In genomic region chr3:189169728-189170127, GRCh38 we compare ENCODE assay signal across 20 cellular contexts. TPM values are rescaled to one million over a fixed set of nuclear protein-coding genes. Genes with fewer than 3 reads are reported as not detected.
DNase-seq lines count a peak whose midpoint lies in the region; ATAC-seq and TF ChIP-seq lines count a peak whose summit lies in the region.
"Had no signal": no experiment of that assay in that cellular context is flagged by ENCODE, and none has a peak within 500 bp of the region (broad histone marks: within the 10 kb centered on the region; RNA-seq: fewer than 3 reads in every experiment).

No MANE protein-coding gene starts in this region.

- no peak overlapping the region for H3K9ac ChIP-seq in SK-N-SH

- CTCF ChIA-PET in SK-N-SH (lab: Yijun Ruan, JAX), result interaction anchor here (0.6 to 1.2 kb wide), 4 partner anchors 9 to 547 kb away, joined by 3 to 5 read pairs (median 4); no protein-coding TSS in a partner anchor

- peaks cover 18% of the 10 kb centered on the region for H3K4me1 Mint-ChIP-seq in GM23338
- peaks cover 9% of the 10 kb centered on the region for H3K4me1 Mint-ChIP-seq in activated T-cell treated with anti-CD3 and anti-CD28 coated beads, Interleukin-2, amount 50 U/mL, for 4 hours (ENCODE audit: low read depth)
- H3K4me1 Mint-ChIP-seq: naive B cell had no signal

- H3F3A ChIP-seq in GM23338 (replicated peaks; ENCODE audit: low read depth) (no peaks in the 10 kb centered on the region), SK-N-SH (replicated peaks; ENCODE audit: insufficient read depth) (peaks cover 7% of the 10 kb centered on the region)

- H3K36me3 Mint-ChIP-seq in GM23338 (ENCODE audit: low read depth), result no peaks in the 10 kb centered on the region
- no peaks in the 10 kb centered on the region for H3K36me3 Mint-ChIP-seq in activated T-cell treated with anti-CD3 and anti-CD28 coated beads, Interleukin-2, amount 50 U/mL, for 4 hours (ENCODE audit: insufficient read depth)
- H3K36me3 Mint-ChIP-seq: activated CD8-positive, alpha-beta memory T cell treated with anti-CD3 and anti-CD28 coated beads, Interleukin-2, amount 10 ng/mL, durations not matched to agents 7 days and 5 days; naive B cell had no signal

- no peaks in the 10 kb centered on the region for H3K9me3 Mint-ChIP-seq in GM23338
- no peaks in the 10 kb centered on the region for H3K9me3 Mint-ChIP-seq in activated T-cell treated with anti-CD3 and anti-CD28 coated beads, Interleukin-2, amount 50 U/mL, for 4 hours
- H3K9me3 Mint-ChIP-seq: CD8-positive, alpha-beta memory T cell; naive B cell had no signal

- no peaks in the 10 kb centered on the region for H3K79me2 ChIP-seq in GM23338 (replicated peaks; ENCODE audit: insufficient read depth)
- no peaks in the 10 kb centered on the region for H3K79me2 ChIP-seq in SK-N-SH (ENCODE audit: insufficient read depth)

- H3K4me3 ChIP-seq in BE2C (ENCODE audit: low read depth, low read length), result no peak overlapping the region
- H3K4me3 ChIP-seq in GM23338, result no peak overlapping the region
- no peak overlapping the region for H3K4me3 ChIP-seq in SK-N-SH (ENCODE audit: low read depth in 2 of 2, low read length in 1 of 2)
- H3K4me3 ChIP-seq in iPS DF 6.9 (ENCODE audit: low read length), result no peak overlapping the region
- H3K4me3 ChIP-seq: lower lobe of right lung, SJCRH30 had no signal

- no peak for TF ChIP-seq EP300 in SK-N-SH (IDR thresholded peaks at IDR 0.05; ENCODE audit: borderline replicate concordance in 1 of 2, low read depth in 1 of 2, low read length in 1 of 2)

- DNase-seq in BE2C (no peak), GM23338 (ENCODE audit: low spot score) (peak; percentile 65), SK-N-SH (peak; percentile 8), iPS DF 6.9 (ENCODE audit: low read depth, low spot score) (peak; percentile 13), cerebellum (ENCODE audit: low spot score) (no peak), epidermal melanocyte (ENCODE audit: insufficient read length, low spot score) (no peak), kidney tubule cell (ENCODE audit: low spot score) (no peak)
- DNase-seq in activated T-cell treated with anti-CD3 and anti-CD28 coated beads, Interleukin-2, amount 50 U/mL, for 4 hours, result no peak
- DNase-seq: activated CD4-positive, alpha-beta T cell treated with anti-CD3 and anti-CD28 coated beads for 1 hour; activated CD8-positive, alpha-beta memory T cell treated with anti-CD3 and anti-CD28 coated beads, Interleukin-2, amount 10 ng/mL, durations not matched to agents 7 days and 5 days; activated effector memory CD4-positive, alpha-beta T cell treated with anti-CD3 and anti-CD28 coated beads, Interleukin-2, amount 50 U/mL, for 16 hours; CD8-positive, alpha-beta memory T cell; foreskin melanocyte; Kasumi-1; lower lobe of right lung; naive B cell; OCI-M1; posterior cingulate gyrus; SJCRH30; T-helper 9 cell had no signal

- no peaks in the 10 kb centered on the region for H3K9me2 ChIP-seq in GM23338 (ENCODE audit: insufficient read depth)
- H3K9me2 ChIP-seq in SK-N-SH, result no peaks in the 10 kb centered on the region

- H3K4me1 ChIP-seq in BE2C (no peaks in the 10 kb centered on the region), GM23338 (ENCODE audit: insufficient read depth) (no peaks in the 10 kb centered on the region), SK-N-SH (ENCODE audit: control insufficient read depth in 1 of 2, insufficient read depth in 2 of 2, low read depth in 1 of 2, low read length in 1 of 2) (no peaks in the 10 kb centered on the region), iPS DF 6.9 (ENCODE audit: control insufficient read depth, insufficient read depth, low read length) (no peaks in the 10 kb centered on the region)
- H3K4me1 ChIP-seq: lower lobe of right lung, SJCRH30 had no signal

- H3K27me3 ChIP-seq in BE2C, result no peaks in the 10 kb centered on the region
- no peaks in the 10 kb centered on the region for H3K27me3 ChIP-seq in GM23338 (ENCODE audit: insufficient read depth)
- H3K27me3 ChIP-seq in SK-N-SH (ENCODE audit: insufficient read depth), result no peaks in the 10 kb centered on the region
- no peaks in the 10 kb centered on the region for H3K27me3 ChIP-seq in iPS DF 6.9 (ENCODE audit: control insufficient read depth, insufficient read depth, low read length)
- H3K27me3 ChIP-seq: SJCRH30 had no signal

- H3K36me3 ChIP-seq in BE2C (no peaks in the 10 kb centered on the region), GM23338 (ENCODE audit: insufficient read depth) (no peaks in the 10 kb centered on the region), SK-N-SH (replicated peaks in 1 of 2; ENCODE audit: control insufficient read depth in 1 of 2, insufficient read depth in 2 of 2, low read length in 1 of 2) (no peaks in the 10 kb centered on the region), iPS DF 6.9 (ENCODE audit: control insufficient read depth, insufficient read depth, low read length) (no peaks in the 10 kb centered on the region)
- H3K36me3 ChIP-seq: lower lobe of right lung, SJCRH30 had no signal

- peak; percentile 92 for ATAC-seq in GM23338
- no peak for ATAC-seq in activated T-cell treated with anti-CD3 and anti-CD28 coated beads, Interleukin-2, amount 50 U/mL, for 4 hours
- ATAC-seq: activated CD8-positive, alpha-beta memory T cell treated with anti-CD3 and anti-CD28 coated beads, Interleukin-2, amount 10 ng/mL, durations not matched to agents 7 days and 5 days; lower lobe of right lung had no signal

- H3K9me3 ChIP-seq in BE2C (no peaks in the 10 kb centered on the region), SK-N-SH (no peaks in the 10 kb centered on the region), iPS DF 6.9 (ENCODE audit: control insufficient read depth, insufficient read depth, low read length) (no peaks in the 10 kb centered on the region)
- H3K9me3 ChIP-seq: lower lobe of right lung, SJCRH30 had no signal

- no peak overlapping the region for H3K27ac Mint-ChIP-seq in GM23338
- H3K27ac Mint-ChIP-seq: activated CD8-positive, alpha-beta memory T cell treated with anti-CD3 and anti-CD28 coated beads, Interleukin-2, amount 10 ng/mL, durations not matched to agents 7 days and 5 days; CD8-positive, alpha-beta memory T cell; naive B cell had no signal

- H3K4me2 ChIP-seq in GM23338 (no peak overlapping the region), SK-N-SH (no peak overlapping the region)

- no peak for TF ChIP-seq RAD21 in SK-N-SH (IDR thresholded peaks at IDR 0.05; ENCODE audit: low read length)

- H2AFZ ChIP-seq in GM23338 (no peak overlapping the region), SK-N-SH (ENCODE audit: low read depth) (no peak overlapping the region)

- H3K27me3 Mint-ChIP-seq in GM23338 (ENCODE audit: insufficient read depth, low read depth, poor library complexity), result no peaks in the 10 kb centered on the region
- no peaks in the 10 kb centered on the region for H3K27me3 Mint-ChIP-seq in activated T-cell treated with anti-CD3 and anti-CD28 coated beads, Interleukin-2, amount 50 U/mL, for 4 hours (ENCODE audit: low read depth)
- H3K27me3 Mint-ChIP-seq: activated CD8-positive, alpha-beta memory T cell treated with anti-CD3 and anti-CD28 coated beads, Interleukin-2, amount 10 ng/mL, durations not matched to agents 7 days and 5 days; CD8-positive, alpha-beta memory T cell had no signal

- H4K20me1 ChIP-seq in GM23338 (replicated peaks; ENCODE audit: insufficient read depth) (no peaks in the 10 kb centered on the region), SK-N-SH (ENCODE audit: insufficient read depth) (no peaks in the 10 kb centered on the region)

- WGBS in SK-N-SH (ENCODE audit: low lambda C conversion rate), result 35% methylated on average over 4 of the region's 6 CpGs
- WGBS in iPS DF 6.9 (ENCODE audit: insufficient coverage, insufficient read length), result no CpG with 5 or more reads among the region's 6 CpGs

- POLR2A ChIA-PET in SK-N-SH (lab: Yijun Ruan, JAX), result no interaction called here

- TF ChIP-seq CTCF in BE2C (IDR thresholded peaks at IDR 0.05; ENCODE audit: low read depth, low read length) (peak; percentile 20; the same call in 1 of the 2 replicates), GM23338 (conservative IDR thresholded peaks at IDR 0.05; ENCODE audit: low read depth in 2 of 2) (peak; percentile 46 to 50), SK-N-SH (IDR thresholded peaks at IDR 0.05) (peak; percentile 28; the same call in 1 of the 2 replicates)

- no peak overlapping the region for H3K4me3 Mint-ChIP-seq in GM23338
- H3K4me3 Mint-ChIP-seq in activated T-cell treated with anti-CD3 and anti-CD28 coated beads, Interleukin-2, amount 50 U/mL, for 4 hours, result no peak overlapping the region
- H3K4me3 Mint-ChIP-seq: activated CD8-positive, alpha-beta memory T cell treated with anti-CD3 and anti-CD28 coated beads, Interleukin-2, amount 10 ng/mL, durations not matched to agents 7 days and 5 days; CD8-positive, alpha-beta memory T cell; naive B cell had no signal

- no peak overlapping the region for H3K27ac ChIP-seq in GM23338 (ENCODE audit: low read depth)
- H3K27ac ChIP-seq in SK-N-SH (ENCODE audit: low read depth in 2 of 2, low read length in 1 of 2), result no peak overlapping the region
- H3K27ac ChIP-seq in iPS DF 6.9 (ENCODE audit: low read length), result no peak overlapping the region
- H3K27ac ChIP-seq: lower lobe of right lung, SJCRH30 had no signal

TF ChIP-seq in GM23338, 12 proteins besides CTCF, POLR2A, EP300 and RAD21 (continues in another document):
- no peak for TF ChIP-seq EZH2 (IDR thresholded peaks at IDR 0.05; ENCODE audit: low read depth, unreplicated experiment)

TF ChIP-seq in SK-N-SH, 30 proteins besides CTCF, POLR2A, EP300 and RAD21 (continues in another document):
- TF ChIP-seq GABPA (IDR thresholded peaks at IDR 0.05; ENCODE audit: low read depth), result no peak
- TF ChIP-seq, protein P1, sequence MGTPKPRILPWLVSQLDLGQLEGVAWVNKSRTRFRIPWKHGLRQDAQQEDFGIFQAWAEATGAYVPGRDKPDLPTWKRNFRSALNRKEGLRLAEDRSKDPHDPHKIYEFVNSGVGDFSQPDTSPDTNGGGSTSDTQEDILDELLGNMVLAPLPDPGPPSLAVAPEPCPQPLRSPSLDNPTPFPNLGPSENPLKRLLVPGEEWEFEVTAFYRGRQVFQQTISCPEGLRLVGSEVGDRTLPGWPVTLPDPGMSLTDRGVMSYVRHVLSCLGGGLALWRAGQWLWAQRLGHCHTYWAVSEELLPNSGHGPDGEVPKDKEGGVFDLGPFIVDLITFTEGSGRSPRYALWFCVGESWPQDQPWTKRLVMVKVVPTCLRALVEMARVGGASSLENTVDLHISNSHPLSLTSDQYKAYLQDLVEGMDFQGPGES (IDR thresholded peaks at IDR 0.05; ENCODE audit: low read depth, low read length), result no peak

RNA-seq across cellular contexts. Expression of gene TPRG1, which starts 2.0 kb away (rescaled TPM):
- polyA plus RNA-seq in BE2C (2012; ENCODE audit: insufficient read depth, insufficient read length, low read depth), result 1.3 TPM
- 0.35 and 1.7 TPM in 2 replicates for total RNA-seq in GM23338 (2014; rRNA removed; shearing (Covaris generic))
- 0.26 and 0.74 TPM in 2 replicates for polyA plus RNA-seq in GM23338 (2016; fragmentation: Nextera tagmentation; extraction: Ambion mirVana)
- 0.64 and 1.8 TPM in 2 replicates for polyA plus RNA-seq in SK-N-SH (2012; rRNA removed)
- polyA plus RNA-seq in SK-N-SH (2012; cell fraction: cytosol; rRNA removed), result 0.97 and 1.2 TPM in 2 replicates
- 2.7 and 3.5 TPM in 2 replicates for polyA plus RNA-seq in SK-N-SH (2012; cell fraction: nucleus; rRNA removed)
- total RNA-seq in cerebellum, result 3.4 TPM
- total RNA-seq in activated T-cell treated with anti-CD3 and anti-CD28 coated beads, Interleukin-2, amount 50 U/mL, for 4 hours, result 10 to 100 TPM in 1 of 3 donors, 1 to 10 TPM in 2; 6.2 to 10.6 (median 7.4) TPM

Comparison
In these comparisons a context has a peak if more than half of its experiments do, and no peak if none do; other contexts are left out.
1. DNase-seq: peak in GM23338 (single experiment), SK-N-SH (single experiment) and iPS DF 6.9 (single experiment); none in BE2C (single experiment), cerebellum (single experiment), epidermal melanocyte (single experiment), kidney tubule cell (single experiment) and activated T-cell treated with anti-CD3 and anti-CD28 coated beads, Interleukin-2, amount 50 U/mL, for 4 hours (single experiment).
2. Peak in every context shown above with its lines, with median percentiles within 50 percentile points of each other: CTCF ChIP-seq.